17 cellular contexts compared by ENCODE assay signal in the genomic region with DNA sequence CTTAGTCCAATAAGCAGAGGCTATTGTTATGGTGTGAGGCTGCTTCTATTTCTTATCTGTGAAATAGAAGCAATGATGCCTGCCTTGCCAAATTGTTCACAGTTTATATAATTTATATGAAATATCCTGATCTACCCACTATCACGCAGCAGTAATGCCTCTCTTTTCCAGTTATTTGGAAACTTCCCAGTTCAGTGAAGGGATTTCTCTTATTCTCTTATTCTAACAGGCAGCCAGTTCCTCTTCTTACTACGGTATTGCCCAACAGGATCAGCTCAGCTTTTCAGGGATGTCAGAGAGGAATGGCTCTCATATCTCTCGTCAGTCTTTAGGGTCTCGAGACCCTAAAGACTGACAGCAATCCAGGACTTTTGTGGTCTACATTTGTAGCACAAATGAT.
A peak's percentile ranks its signal among the peaks of the same experiment; 100 is the strongest.
DNase-seq lines count a peak whose midpoint lies in the region; ATAC-seq and TF ChIP-seq lines count a peak whose summit lies in the region.
"Had no signal": no experiment of that assay in that cellular context is flagged by ENCODE, and none has a peak within 500 bp of the region (broad histone marks: within the 10 kb centered on the region; RNA-seq: fewer than 3 reads in every experiment).

No MANE protein-coding gene starts in this region.

- intact Hi-C loops in gastrocnemius medialis (cut with DNase I; ENCODE audit: low total_unique reads) = loop anchor here (5.0 to 10.0 kb wide), 5 partner anchors 106 to 1443 kb away; partner anchors contain the start of gene HOXA11

- H3K4me1 ChIP-seq in gastroesophageal sphincter (peaks cover 0 to 59% (median 15%) of the 10 kb centered on the region in 3 donors), gastrocnemius medialis (peaks cover 51 to 63% of the 10 kb centered on the region in 2 donors)
- H3K4me1 ChIP-seq: HAP-1 had no signal

- TF ChIP-seq EP300 in gastroesophageal sphincter (IDR thresholded peaks at IDR 0.05) = no peak

- in situ Hi-C loops in gastrocnemius medialis (cut with MboI; ENCODE audit: low sequenced_read_pairs in 4 of 4) = loop anchor here (5.0 to 10.0 kb wide), 3 partner anchors 224 to 241 kb away; no protein-coding TSS in a partner anchor

- no peak for TF ChIP-seq CTCF in gastroesophageal sphincter (IDR thresholded peaks at IDR 0.05)
- no peak for TF ChIP-seq CTCF in gastrocnemius medialis (IDR thresholded peaks at IDR 0.05 in 4 of 5, conservative IDR thresholded peaks at IDR 0.05 in 1 of 5)

- TF ChIP-seq POLR2A in gastroesophageal sphincter (IDR thresholded peaks at IDR 0.05) (no peak), gastrocnemius medialis (IDR thresholded peaks at IDR 0.05) (no peak)

- H3K27me3 ChIP-seq in gastroesophageal sphincter (no peaks in the 10 kb centered on the region), gastrocnemius medialis (no peaks in the 10 kb centered on the region)

- no peak overlapping the region for H3K4me3 ChIP-seq in gastroesophageal sphincter
- H3K4me3 ChIP-seq in gastrocnemius medialis = no peak overlapping the region
- H3K4me3 ChIP-seq: HAP-1, PC-9 had no signal

- H3K36me3 ChIP-seq in gastroesophageal sphincter = no peaks in the 10 kb centered on the region
- H3K36me3 ChIP-seq in gastrocnemius medialis = no peaks in the 10 kb centered on the region
- H3K36me3 ChIP-seq: HAP-1 had no signal

- H3K27ac ChIP-seq in gastroesophageal sphincter (peak overlapping the region in 3 of 4 donors; percentile 49 to 58 (median 51)), gastrocnemius medialis (peak overlapping the region; percentile 39 to 77 (median 70))
- H3K27ac ChIP-seq: 22Rv1, HL-60, PC-9 had no signal

- H3K9me3 ChIP-seq in gastroesophageal sphincter (no peaks in the 10 kb centered on the region), gastrocnemius medialis (no peaks in the 10 kb centered on the region)
- H3K9me3 ChIP-seq: HAP-1 had no signal

- 48 to 65% methylated on average over 3 to 4 of the region's 4 CpGs for WGBS in gastroesophageal sphincter (ENCODE audit: low coverage in 1 of 2), 2 donors

- peak; percentile 56 for DNase-seq in DMS53 treated with DMSO at 0.1 percent for 48 hours (lab: John Stamatoyannopoulos, UW; ENCODE audit: unreplicated experiment)
- DNase-seq in DMS53 (lab: John Stamatoyannopoulos, UW) = no peak
- DNase-seq in amniotic epithelial cell (ENCODE audit: low read depth) = peak; percentile 19
- DNase-seq in gastrocnemius medialis = no peak
- DNase-seq in middle frontal gyrus (ENCODE audit: extremely low spot score, low spot score) = no peak
- DNase-seq in stimulated activated CD4-positive, alpha-beta T cell treated with anti-CD3 and anti-CD28 coated beads, Interleukin-2, amount 100 ng/mL, for 24 hours = no peak
- DNase-seq in activated CD4-positive, alpha-beta T cell treated with anti-CD3 and anti-CD28 coated beads, Interleukin-2, amount 50 U/mL, for 1 hour = no peak
- DNase-seq: Calu3; CD4-positive, alpha-beta T cell; DMS79 treated with DMSO at 0.1 percent for 48 hours; NCI-H2029; NCI-H82; PC-9 had no signal

- no peak for ATAC-seq in gastroesophageal sphincter
- ATAC-seq in gastrocnemius medialis = no peak

Comparison
In these comparisons a context has a peak if more than half of its experiments do, and no peak if none do; other contexts are left out.
1. DNase-seq: peak in DMS53 treated with DMSO at 0.1 percent for 48 hours (single experiment) and amniotic epithelial cell (single experiment); none in DMS53 (single experiment), gastrocnemius medialis (0 of 2), middle frontal gyrus (single experiment), stimulated activated CD4-positive, alpha-beta T cell treated with anti-CD3 and anti-CD28 coated beads, Interleukin-2, amount 100 ng/mL, for 24 hours (0 of 2) and activated CD4-positive, alpha-beta T cell treated with anti-CD3 and anti-CD28 coated beads, Interleukin-2, amount 50 U/mL, for 1 hour (single experiment).